18 cellular contexts compared by ENCODE assay signal in genomic region chrX:134480061-134480460, GRCh38.
"Had no signal": no experiment of that assay in that cellular context is flagged by ENCODE, and none has a peak within 500 bp of the region (broad histone marks: within the 10 kb centered on the region; RNA-seq: fewer than 3 reads in every experiment).

No MANE protein-coding gene starts in this region.

- H3K9me3 ChIP-seq: gastrocnemius medialis, ovary, thoracic aorta had no signal

- H3K27ac ChIP-seq: gastrocnemius medialis, ovary, thoracic aorta, VCaP had no signal

- H3K4me1 Mint-ChIP-seq: neural crest cell; stimulated activated naive CD8-positive, alpha-beta T cell treated with anti-CD3 and anti-CD28 coated beads, Interleukin-15, amount 100 ng/mL, for 72 hours had no signal

- H3K27me3 Mint-ChIP-seq: activated CD4-positive, alpha-beta memory T cell treated with anti-CD3 and anti-CD28 coated beads for 36 hours; stimulated activated naive CD8-positive, alpha-beta T cell treated with anti-CD3 and anti-CD28 coated beads, Interleukin-15, amount 100 ng/mL, for 72 hours had no signal

- H3K27me3 ChIP-seq: gastrocnemius medialis, ovary had no signal

- ATAC-seq: activated T-cell treated with anti-CD3 and anti-CD28 coated beads, Interleukin-2, amount 50 U/mL, for 72 hours; gastrocnemius medialis; left ventricle myocardium superior; stimulated activated naive CD8-positive, alpha-beta T cell treated with anti-CD3 and anti-CD28 coated beads, Interleukin-15, amount 100 ng/mL, for 72 hours had no signal

- H3K4me3 Mint-ChIP-seq: activated CD4-positive, alpha-beta memory T cell treated with anti-CD3 and anti-CD28 coated beads for 36 hours; activated T-cell treated with anti-CD3 and anti-CD28 coated beads, Interleukin-2, amount 50 U/mL, for 72 hours; neural crest cell; stimulated activated naive CD8-positive, alpha-beta T cell treated with anti-CD3 and anti-CD28 coated beads, Interleukin-15, amount 100 ng/mL, for 72 hours had no signal

- H3K36me3 ChIP-seq: gastrocnemius medialis, ovary, thoracic aorta had no signal

- H3K27ac Mint-ChIP-seq: activated CD4-positive, alpha-beta memory T cell treated with anti-CD3 and anti-CD28 coated beads for 36 hours; activated T-cell treated with anti-CD3 and anti-CD28 coated beads, Interleukin-2, amount 50 U/mL, for 72 hours; stimulated activated naive CD8-positive, alpha-beta T cell treated with anti-CD3 and anti-CD28 coated beads, Interleukin-15, amount 100 ng/mL, for 72 hours had no signal

- H3K4me1 ChIP-seq: gastrocnemius medialis had no signal

- H3K9me3 Mint-ChIP-seq: activated CD4-positive, alpha-beta memory T cell treated with anti-CD3 and anti-CD28 coated beads for 36 hours; activated T-cell treated with anti-CD3 and anti-CD28 coated beads, Interleukin-2, amount 50 U/mL, for 72 hours; neural crest cell; stimulated activated naive CD8-positive, alpha-beta T cell treated with anti-CD3 and anti-CD28 coated beads, Interleukin-15, amount 100 ng/mL, for 72 hours had no signal

- H3K4me3 ChIP-seq: gastrocnemius medialis, ovary, thoracic aorta had no signal

- DNase-seq: activated CD4-positive, alpha-beta memory T cell treated with anti-CD3 and anti-CD28 coated beads for 36 hours; activated CD8-positive, alpha-beta memory T cell treated with anti-CD3 and anti-CD28 coated beads, Interleukin-2, amount 50 U/mL, for 4 hours; activated gamma-delta T cell treated with Interleukin-2 at 50 U/mL for 16 hours; activated T-cell treated with anti-CD3 and anti-CD28 coated beads, Interleukin-2, amount 50 U/mL, for 72 hours; central memory CD4-positive, alpha-beta T cell; cortex of kidney; effector CD8-positive, alpha-beta T cell; gastrocnemius medialis; left ventricle myocardium superior; mesendoderm; ovary; stimulated activated CD4-positive, alpha-beta T cell treated with anti-CD3 and anti-CD28 coated beads, Interleukin-15, amount 100 ng/mL, for 24 hours; stimulated activated CD4-positive, alpha-beta T cell treated with anti-CD3 and anti-CD28 coated beads, Interleukin-4, amount 100 ng/mL, for 24 hours; stimulated activated naive CD8-positive, alpha-beta T cell treated with anti-CD3 and anti-CD28 coated beads, Interleukin-15, amount 100 ng/mL, for 72 hours; T1000 had no signal
